ENCODE assay signal across 14 cellular contexts in genomic region chr17:67239597-67239996, GRCh38. TPM values are rescaled to one million over a fixed set of nuclear protein-coding genes. Genes with fewer than 3 reads are reported as not detected.
DNase-seq lines count a peak whose midpoint lies in the region; ATAC-seq and TF ChIP-seq lines count a peak whose summit lies in the region.
"Had no signal": no experiment of that assay in that cellular context is flagged by ENCODE, and none has a peak within 500 bp of the region (broad histone marks: within the 10 kb centered on the region; RNA-seq: fewer than 3 reads in every experiment).

No MANE protein-coding gene starts in this region.

- intact Hi-C loops in A673 (cut with micrococcal nuclease; ENCODE audit: unreplicated experiment), result no loop called here
- intact Hi-C loops in mucosa of descending colon (cut with DNase I, micrococcal nuclease), result no loop called here
- intact Hi-C loops in thyroid gland (cut with DNase I), result no loop called here

- H3K9me3 Mint-ChIP-seq in HFFc6, result no peaks in the 10 kb centered on the region
- H3K9me3 Mint-ChIP-seq in activated CD4-positive, alpha-beta memory T cell treated with anti-CD3 and anti-CD28 coated beads, Interleukin-2, amount 10 ng/mL, durations not matched to agents 7 days and 5 days, result no peaks in the 10 kb centered on the region

- ATAC-seq in mucosa of descending colon, result peak; percentile 47
- no peak for ATAC-seq in GM19452 (IDR thresholded peaks at IDR 0.05; ENCODE audit: unreplicated experiment)
- ATAC-seq: HepG2 had no signal

- peaks cover 28% of the 10 kb centered on the region for H3K36me3 ChIP-seq in A673 (ENCODE audit: insufficient read depth, low read length, poor library complexity, severe bottlenecking)
- H3K36me3 ChIP-seq in mucosa of descending colon (ENCODE audit: low read depth), result peaks cover 4% of the 10 kb centered on the region
- H3K36me3 ChIP-seq in thyroid gland, result peaks cover 7 to 17% of the 10 kb centered on the region in 2 donors

- peak overlapping the region; percentile 49 for H3K27ac Mint-ChIP-seq in HFFc6
- H3K27ac Mint-ChIP-seq in activated CD4-positive, alpha-beta memory T cell treated with anti-CD3 and anti-CD28 coated beads, Interleukin-2, amount 10 ng/mL, durations not matched to agents 7 days and 5 days, result no peak overlapping the region

- H3K36me3 Mint-ChIP-seq in HFFc6 (ENCODE audit: low read depth), result peaks cover 42% of the 10 kb centered on the region
- peaks cover 80% of the 10 kb centered on the region for H3K36me3 Mint-ChIP-seq in activated CD4-positive, alpha-beta memory T cell treated with anti-CD3 and anti-CD28 coated beads, Interleukin-2, amount 10 ng/mL, durations not matched to agents 7 days and 5 days (ENCODE audit: low read depth)

- TF ChIP-seq CTCF in A673 (conservative IDR thresholded peaks at IDR 0.05; ENCODE audit: low read depth, low read length), result no peak
- no peak for TF ChIP-seq CTCF in HFFc6 (IDR thresholded peaks at IDR 0.05)
- no peak for TF ChIP-seq CTCF in choroid plexus epithelial cell (conservative IDR thresholded peaks at IDR 0.05; ENCODE audit: low read depth, low read length)
- TF ChIP-seq CTCF in mucosa of descending colon (IDR thresholded peaks at IDR 0.05), result no peak
- no peak for TF ChIP-seq CTCF in thyroid gland (IDR thresholded peaks at IDR 0.05)

- peaks cover 52% of the 10 kb centered on the region for H3K4me1 Mint-ChIP-seq in HFFc6 (ENCODE audit: low read depth)
- H3K4me1 Mint-ChIP-seq in activated CD4-positive, alpha-beta memory T cell treated with anti-CD3 and anti-CD28 coated beads, Interleukin-2, amount 10 ng/mL, durations not matched to agents 7 days and 5 days, result peaks cover 58% of the 10 kb centered on the region

- no peaks in the 10 kb centered on the region for H3K27me3 Mint-ChIP-seq in HFFc6 (ENCODE audit: insufficient read depth)
- H3K27me3 Mint-ChIP-seq in activated CD4-positive, alpha-beta memory T cell treated with anti-CD3 and anti-CD28 coated beads, Interleukin-2, amount 10 ng/mL, durations not matched to agents 7 days and 5 days, result no peaks in the 10 kb centered on the region

- POLR2A ChIA-PET in A673 (lab: Charles Lee; ENCODE audit: low non-redundant PET), result interaction anchor here (0.5 kb wide), 2 partner anchors 19 to 85 kb away, joined by 6 to 13 read pairs; no protein-coding TSS in a partner anchor
- POLR2A ChIA-PET in activated CD4-positive, alpha-beta memory T cell treated with anti-CD3 and anti-CD28 coated beads, Interleukin-2, amount 10 ng/mL, durations not matched to agents 7 days and 5 days (lab: Charles Lee), result interaction anchor here (0.7 to 1.4 kb wide), 3 partner anchors 8 to 62 kb away, joined by 3 to 5 read pairs (median 3); no protein-coding TSS in a partner anchor

- H3K4me3 ChIP-seq in A673 (ENCODE audit: low read depth, low read length, poor library complexity, severe bottlenecking) (no peak overlapping the region), choroid plexus epithelial cell (ENCODE audit: low read depth, low read length) (no peak overlapping the region), mucosa of descending colon (no peak overlapping the region), thyroid gland (replicated peaks in 1 of 3) (no peak overlapping the region)
- H3K4me3 ChIP-seq: Peyer's patch, skin epidermis had no signal

- no peak for TF ChIP-seq POLR2A in thyroid gland (IDR thresholded peaks at IDR 0.05)

- H3K27me3 ChIP-seq in A673 (replicated peaks; ENCODE audit: insufficient read depth, low read depth, low read length, poor library complexity) (no peaks in the 10 kb centered on the region), thyroid gland (no peaks in the 10 kb centered on the region)
- H3K27me3 ChIP-seq: Peyer's patch had no signal

- DNase-seq in A673 (ENCODE audit: low spot score), result no peak
- peak; percentile 48 for DNase-seq in HFFc6
- DNase-seq in choroid plexus epithelial cell (ENCODE audit: low read depth), result peak; percentile 54
- DNase-seq in mucosa of descending colon, result no peak
- DNase-seq in OCI-M2 (lab: John Stamatoyannopoulos, UW; ENCODE audit: unreplicated experiment), result no peak
- DNase-seq in activated CD4-positive, alpha-beta memory T cell treated with anti-CD3 and anti-CD28 coated beads, Interleukin-2, amount 10 ng/mL, durations not matched to agents 7 days and 5 days, result no peak
- DNase-seq in thyroid gland, result no peak
- DNase-seq: activated CD8-positive, alpha-beta memory T cell treated with anti-CD3 and anti-CD28 coated beads, Interleukin-2, amount 50 U/mL, for 4 hours; NCI-H1105 treated with DMSO at 0.1 percent for 48 hours; NCI-H446 treated with DMSO at 0.1 percent for 48 hours had no signal

- no TSS peak for BruUV-seq in A673 (replicated peaks; lab: Mats Ljungman, UMichigan)

- peak overlapping the region; percentile 22 for H3K27ac ChIP-seq in A673 (ENCODE audit: low read depth, low read length, poor library complexity, severe bottlenecking)
- H3K27ac ChIP-seq in thyroid gland, result no peak overlapping the region
- H3K27ac ChIP-seq: Peyer's patch, skin epidermis had no signal

- H3K9me3 ChIP-seq in A673 (ENCODE audit: low read depth, low read length, poor library complexity, severe bottlenecking) (no peaks in the 10 kb centered on the region), mucosa of descending colon (no peaks in the 10 kb centered on the region), thyroid gland (no peaks in the 10 kb centered on the region)
- H3K9me3 ChIP-seq: Peyer's patch had no signal

- peaks cover 27% of the 10 kb centered on the region for H3K4me1 ChIP-seq in A673 (ENCODE audit: insufficient read depth, low read length, poor library complexity, severe bottlenecking)
- H3K4me1 ChIP-seq in mucosa of descending colon (ENCODE audit: low read depth), result peaks cover 10% of the 10 kb centered on the region
- H3K4me1 ChIP-seq in thyroid gland, result peaks cover 13 to 36% of the 10 kb centered on the region in 2 donors

- H3K4me3 Mint-ChIP-seq in HFFc6, result 0 out of 2 replicates have a peak overlapping the region, but pooled peaks have one; percentile 18
- no peak overlapping the region for H3K4me3 Mint-ChIP-seq in activated CD4-positive, alpha-beta memory T cell treated with anti-CD3 and anti-CD28 coated beads, Interleukin-2, amount 10 ng/mL, durations not matched to agents 7 days and 5 days

- WGBS in thyroid gland, 2 donors, result 83 to 90% methylated on average over 3 of the region's 3 CpGs

- CTCF ChIA-PET in A673 (lab: Charles Lee), result interaction anchor here (0.7 kb wide), 2 partner anchors 9 to 30 kb away, joined by 3 to 5 read pairs; no protein-coding TSS in a partner anchor
- CTCF ChIA-PET in activated CD4-positive, alpha-beta memory T cell treated with anti-CD3 and anti-CD28 coated beads, Interleukin-2, amount 10 ng/mL, durations not matched to agents 7 days and 5 days (lab: Charles Lee), result interaction anchor here (0.5 to 2.2 kb wide), 5 partner anchors 17 to 171 kb away, joined by 3 to 8 read pairs (median 7); no protein-coding TSS in a partner anchor

RNA-seq across cellular contexts. Expression of gene HELZ, which starts 5.4 kb away (rescaled TPM):
- total RNA-seq in A673 (2021), result 49.1 and 57.3 TPM in 2 replicates
- 10 to 100 TPM; 36.0 to 46.2 (median 38.4) TPM for total RNA-seq in HFFc6 (2021; fragmentation: NEBNext Ultra II Directional; extraction: Animal tissue kit (Norgen Biotek cat#: 25700))
- total RNA-seq in mucosa of descending colon, result 10 to 100 TPM; 43.2 to 65.3 (median 43.3) TPM
- 100 to 1,000 TPM in 1 of 2 experiments, 10 to 100 TPM in 1; 98.2 to 109 TPM for total RNA-seq in activated CD4-positive, alpha-beta memory T cell treated with anti-CD3 and anti-CD28 coated beads, Interleukin-2, amount 10 ng/mL, durations not matched to agents 7 days and 5 days
- 100 to 1,000 TPM in 1 of 4 donors, 10 to 100 TPM in 3; 63.4 to 134 (median 88.2) TPM for total RNA-seq in thyroid gland

Comparison
In these comparisons a context has a peak if more than half of its experiments do, and no peak if none do; other contexts are left out.
1. DNase-seq: peak in HFFc6 (single experiment) and choroid plexus epithelial cell (single experiment); none in A673 (single experiment), mucosa of descending colon (0 of 3), OCI-M2 (single experiment), activated CD4-positive, alpha-beta memory T cell treated with anti-CD3 and anti-CD28 coated beads, Interleukin-2, amount 10 ng/mL, durations not matched to agents 7 days and 5 days (single experiment) and thyroid gland (0 of 2).